ENCODE assay signal across 20 cellular contexts in genomic region chr10:85620807-85621206, GRCh38.
"Had no signal": no experiment of that assay in that cellular context is flagged by ENCODE, and none has a peak within 500 bp of the region (broad histone marks: within the 10 kb centered on the region; RNA-seq: fewer than 3 reads in every experiment).

No MANE protein-coding gene starts in this region.

- H3K36me3 Mint-ChIP-seq: natural killer cell; stimulated activated effector memory CD8-positive, alpha-beta T cell treated with anti-CD3 and anti-CD28 coated beads, Interleukin-12 subunit alpha, Interleukin-12 subunit beta, amount 100 ng/mL, for 72 hours; type B pancreatic cell had no signal

- H3K4me3 Mint-ChIP-seq: effector memory CD8-positive, alpha-beta T cell; natural killer cell; neural crest cell; stimulated activated effector memory CD8-positive, alpha-beta T cell treated with anti-CD3 and anti-CD28 coated beads, Interleukin-12 subunit alpha, Interleukin-12 subunit beta, amount 100 ng/mL, for 72 hours; type B pancreatic cell had no signal

- H3K4me1 ChIP-seq: lower lobe of right lung, prostate gland, sigmoid colon, stomach, thyroid gland had no signal

- H3K27ac ChIP-seq: lower lobe of right lung, neutrophil, prostate gland, sigmoid colon, stomach, thyroid gland had no signal

- H3K27me3 ChIP-seq: neutrophil, sigmoid colon, stomach, thyroid gland had no signal

- ATAC-seq: effector memory CD8-positive, alpha-beta T cell; left ventricle myocardium superior; lower lobe of right lung; natural killer cell; right cardiac atrium; stimulated activated effector memory CD8-positive, alpha-beta T cell treated with anti-CD3 and anti-CD28 coated beads, Interleukin-12 subunit alpha, Interleukin-12 subunit beta, amount 100 ng/mL, for 72 hours had no signal

- H3K4me3 ChIP-seq: lower lobe of right lung, prostate gland, sigmoid colon, stomach, thyroid gland had no signal

- H3K9me3 ChIP-seq: lower lobe of right lung, neutrophil, prostate gland, sigmoid colon, stomach, thyroid gland had no signal

- H3K36me3 ChIP-seq: lower lobe of right lung, neutrophil, prostate gland, sigmoid colon, stomach, thyroid gland had no signal

- H3K9me3 Mint-ChIP-seq: effector memory CD8-positive, alpha-beta T cell; natural killer cell; neural crest cell; stimulated activated effector memory CD8-positive, alpha-beta T cell treated with anti-CD3 and anti-CD28 coated beads, Interleukin-12 subunit alpha, Interleukin-12 subunit beta, amount 100 ng/mL, for 72 hours had no signal

- FAIRE-seq: frontal cortex, islet of Langerhans had no signal

- H3K4me1 Mint-ChIP-seq: natural killer cell, neural crest cell had no signal

- H3K27ac Mint-ChIP-seq: effector memory CD8-positive, alpha-beta T cell; natural killer cell; stimulated activated effector memory CD8-positive, alpha-beta T cell treated with anti-CD3 and anti-CD28 coated beads, Interleukin-12 subunit alpha, Interleukin-12 subunit beta, amount 100 ng/mL, for 72 hours; type B pancreatic cell had no signal

- DNase-seq: cortex of kidney; effector memory CD8-positive, alpha-beta T cell; kidney glomerular epithelial cell; left ventricle myocardium superior; lower lobe of right lung; natural killer cell; right cardiac atrium; sigmoid colon; stimulated activated CD4-positive, alpha-beta T cell treated with anti-CD3 and anti-CD28 coated beads, Interleukin-2, amount 100 ng/mL, for 24 hours; stimulated activated CD4-positive, alpha-beta T cell treated with anti-CD3 and anti-CD28 coated beads, Interleukin-4, amount 100 ng/mL, for 24 hours; stimulated activated naive CD4-positive, alpha-beta T cell treated with Interleukin-2 at 50 U/mL for 16 hours; stomach; thyroid gland had no signal
